Comparison of ENCODE assay signal across 27 cellular contexts in genomic region chr16:30834130-30834740, GRCh38.
"Had no signal": no experiment of that assay in that cellular context is flagged by ENCODE, and none has a peak within 500 bp of the region (broad histone marks: within the 10 kb centered on the region; RNA-seq: fewer than 3 reads in every experiment).

No MANE protein-coding gene starts in this region.

- H2AFZ ChIP-seq: hepatocyte had no signal

- H3K9me3 ChIP-seq: heart right ventricle, lower lobe of right lung, neutrophil, ovary, right atrium auricular region, stomach, testis, thyroid gland, transverse colon, upper lobe of left lung, vagina had no signal

- H3K4me2 ChIP-seq: hepatocyte had no signal

- H3K36me3 Mint-ChIP-seq: naive thymus-derived CD8-positive, alpha-beta T cell; stimulated activated effector memory CD8-positive, alpha-beta T cell treated with anti-CD3 and anti-CD28 coated beads, Interleukin-12 subunit alpha, Interleukin-12 subunit beta, amount 100 ng/mL, for 72 hours had no signal

- H3K27me3 Mint-ChIP-seq: naive thymus-derived CD8-positive, alpha-beta T cell had no signal

- H3K4me3 Mint-ChIP-seq: naive thymus-derived CD8-positive, alpha-beta T cell; nephron; neural crest cell; stimulated activated effector memory CD8-positive, alpha-beta T cell treated with anti-CD3 and anti-CD28 coated beads, Interleukin-12 subunit alpha, Interleukin-12 subunit beta, amount 100 ng/mL, for 72 hours had no signal

- H3K4me1 Mint-ChIP-seq: neural crest cell; stimulated activated effector memory CD8-positive, alpha-beta T cell treated with anti-CD3 and anti-CD28 coated beads, Interleukin-12 subunit alpha, Interleukin-12 subunit beta, amount 100 ng/mL, for 72 hours had no signal

- H3K79me2 ChIP-seq: hepatocyte had no signal

- H3K9me3 Mint-ChIP-seq: naive thymus-derived CD8-positive, alpha-beta T cell; nephron; neural crest cell; stimulated activated effector memory CD8-positive, alpha-beta T cell treated with anti-CD3 and anti-CD28 coated beads, Interleukin-12 subunit alpha, Interleukin-12 subunit beta, amount 100 ng/mL, for 72 hours had no signal

- ATAC-seq: lower lobe of right lung; naive thymus-derived CD8-positive, alpha-beta T cell; sciatic nerve; stimulated activated effector memory CD8-positive, alpha-beta T cell treated with anti-CD3 and anti-CD28 coated beads, Interleukin-12 subunit alpha, Interleukin-12 subunit beta, amount 100 ng/mL, for 72 hours had no signal

- H3K27ac ChIP-seq: heart right ventricle, hepatocyte, lower lobe of right lung, neutrophil, ovary, right atrium auricular region, skin epidermis, stomach, testis, thyroid gland, transverse colon, upper lobe of left lung, vagina had no signal

- H3K4me3 ChIP-seq: heart right ventricle, hepatocyte, lower lobe of right lung, ovary, right atrium auricular region, skin epidermis, stomach, thyroid gland, transverse colon, upper lobe of left lung, vagina had no signal

- H3K27me3 ChIP-seq: heart right ventricle, hepatocyte, neutrophil, ovary, right atrium auricular region, stomach, testis, thyroid gland, transverse colon, upper lobe of left lung, vagina had no signal

- DNase-seq: heart right ventricle; islet precursor cell; lower lobe of right lung; mammary epithelial cell; mesenchymal stem cell; occipital lobe; ovary; stimulated activated CD4-positive, alpha-beta T cell treated with anti-CD3 and anti-CD28 coated beads, Interleukin-12 subunit alpha, Interleukin-12 subunit beta, amount 100 ng/mL, for 4 hours; stimulated activated CD4-positive, alpha-beta T cell treated with anti-CD3 and anti-CD28 coated beads, Interleukin-15, amount 100 ng/mL, for 24 hours; stimulated activated CD4-positive, alpha-beta T cell treated with anti-CD3 and anti-CD28 coated beads, Interleukin-4, amount 100 ng/mL, for 24 hours; stimulated activated naive CD4-positive, alpha-beta T cell; stomach; testis; thyroid gland; transverse colon had no signal

- H3K4me1 ChIP-seq: testis, vagina had no signal

- H3K36me3 ChIP-seq: lower lobe of right lung, neutrophil, ovary, right atrium auricular region, thyroid gland, transverse colon, vagina had no signal

- H3K27ac Mint-ChIP-seq: naive thymus-derived CD8-positive, alpha-beta T cell; nephron; progenitor cell of endocrine pancreas; stimulated activated effector memory CD8-positive, alpha-beta T cell treated with anti-CD3 and anti-CD28 coated beads, Interleukin-12 subunit alpha, Interleukin-12 subunit beta, amount 100 ng/mL, for 72 hours had no signal
